Comparison of ENCODE assay signal across 16 cellular contexts in the genomic region with DNA sequence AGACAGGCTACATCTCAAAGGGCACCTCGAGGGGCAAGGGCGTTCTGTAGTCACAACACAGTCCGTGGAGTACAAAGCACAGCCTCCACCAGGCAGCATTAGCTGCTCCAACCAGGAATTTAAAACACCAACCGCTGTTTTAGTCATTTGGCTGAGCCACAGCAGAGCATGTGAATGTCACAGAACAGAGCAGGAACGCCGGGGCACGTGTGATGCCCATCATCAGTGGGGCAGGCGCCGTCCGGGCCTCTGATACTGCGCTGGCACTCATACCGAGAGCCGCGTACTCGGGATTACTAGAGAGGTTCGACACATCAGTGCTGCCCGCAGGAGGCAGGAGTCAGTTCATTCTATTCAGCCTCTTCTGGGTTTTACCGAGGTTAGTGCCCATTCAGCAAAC. TPM values are rescaled to one million over a fixed set of nuclear protein-coding genes. Genes with fewer than 3 reads are reported as not detected.
DNase-seq lines count a peak whose midpoint lies in the region; ATAC-seq, FAIRE-seq and TF ChIP-seq lines count a peak whose summit lies in the region.
"Had no signal": no experiment of that assay in that cellular context is flagged by ENCODE, and none has a peak within 500 bp of the region (broad histone marks: within the 10 kb centered on the region; RNA-seq: fewer than 3 reads in every experiment).

No MANE protein-coding gene starts in this region.

- no peaks in the 10 kb centered on the region for H3K79me2 ChIP-seq in astrocyte (ENCODE audit: insufficient read depth, low read length)
- no peaks in the 10 kb centered on the region for H3K79me2 ChIP-seq in PC-3 (ENCODE audit: low read length)

- H2AFZ ChIP-seq in astrocyte (ENCODE audit: low read depth, low read length) (no peak overlapping the region), PC-3 (ENCODE audit: low read length) (no peak overlapping the region)

- H3K4me2 ChIP-seq in astrocyte (ENCODE audit: low read length) (no peak overlapping the region), PC-3 (ENCODE audit: low read length) (no peak overlapping the region)

- no peak overlapping the region for H3K4me3 ChIP-seq in astrocyte (ENCODE audit: insufficient read depth, low read depth, low read length)
- H3K4me3 ChIP-seq in PC-3 (ENCODE audit: low read length) = no peak overlapping the region
- H3K4me3 ChIP-seq: BLaER1 treated with 17β-estradiol and CSF1 and Interleukin-3, amounts not matched to agents 10 nM and 100 nM; GM12878 had no signal

- H3F3A ChIP-seq in PC-3 (ENCODE audit: low read length, unreplicated experiment) = no peaks in the 10 kb centered on the region

- H3K9me3 ChIP-seq in astrocyte (ENCODE audit: insufficient read depth, low read depth, low read length) = no peaks in the 10 kb centered on the region
- H3K9me3 ChIP-seq in PC-3 (ENCODE audit: low read length) = no peaks in the 10 kb centered on the region
- H3K9me3 ChIP-seq: BLaER1 treated with 17β-estradiol and CSF1 and Interleukin-3, amounts not matched to agents 10 nM and 100 nM had no signal

- H3K36me3 Mint-ChIP-seq in activated T-cell treated with anti-CD3 and anti-CD28 coated beads, Interleukin-2, amount 50 U/mL, for 24 hours (ENCODE audit: low read depth) = peaks cover 76% of the 10 kb centered on the region
- H3K36me3 Mint-ChIP-seq in activated T-cell treated with anti-CD3 and anti-CD28 coated beads, Interleukin-2, amount 50 U/mL, for 72 hours (ENCODE audit: insufficient read depth in 2 of 2) = peaks cover 0 to 2% of the 10 kb centered on the region in 2 donors
- H3K36me3 Mint-ChIP-seq in astrocyte (ENCODE audit: low read depth, unreplicated experiment) = peaks cover 12% of the 10 kb centered on the region

- TF ChIP-seq CTCF in astrocyte (IDR thresholded peaks at IDR 0.05; ENCODE audit: insufficient read depth, low read depth, low read length) (no peak), PC-3 (conservative IDR thresholded peaks at IDR 0.05; ENCODE audit: low read depth, low read length) (no peak)

- CTCF ChIA-PET in PC-3 (lab: Charles Lee) = interaction anchor here (1.8 kb wide), 2 partner anchors 31 to 32 kb away, joined by 12 to 57 read pairs; no protein-coding TSS in a partner anchor

- POLR2A ChIA-PET in PC-3 (lab: Charles Lee; ENCODE audit: unreplicated experiment) = no interaction called here

- no peaks in the 10 kb centered on the region for H3K27me3 Mint-ChIP-seq in activated T-cell treated with anti-CD3 and anti-CD28 coated beads, Interleukin-2, amount 50 U/mL, for 24 hours
- no peaks in the 10 kb centered on the region for H3K27me3 Mint-ChIP-seq in activated T-cell treated with anti-CD3 and anti-CD28 coated beads, Interleukin-2, amount 50 U/mL, for 72 hours (ENCODE audit: low read depth)
- H3K27me3 Mint-ChIP-seq in astrocyte (ENCODE audit: low read depth, unreplicated experiment) = no peaks in the 10 kb centered on the region
- H3K27me3 Mint-ChIP-seq: CD4-positive, alpha-beta T cell had no signal

- H3K27ac Mint-ChIP-seq in activated T-cell treated with anti-CD3 and anti-CD28 coated beads, Interleukin-2, amount 50 U/mL, for 24 hours = peak overlapping the region; percentile 57
- H3K27ac Mint-ChIP-seq in activated T-cell treated with anti-CD3 and anti-CD28 coated beads, Interleukin-2, amount 50 U/mL, for 72 hours = no peak overlapping the region
- H3K27ac Mint-ChIP-seq in astrocyte (ENCODE audit: unreplicated experiment) = peak overlapping the region; percentile 18
- H3K27ac Mint-ChIP-seq: CD4-positive, alpha-beta T cell had no signal

- intact Hi-C loops in PC-3 (cut with micrococcal nuclease) = no loop called here

- H3K4me3 Mint-ChIP-seq in activated T-cell treated with anti-CD3 and anti-CD28 coated beads, Interleukin-2, amount 50 U/mL, for 24 hours = no peak overlapping the region
- no peak overlapping the region for H3K4me3 Mint-ChIP-seq in activated T-cell treated with anti-CD3 and anti-CD28 coated beads, Interleukin-2, amount 50 U/mL, for 72 hours
- H3K4me3 Mint-ChIP-seq in astrocyte (ENCODE audit: unreplicated experiment) = no peak overlapping the region
- H3K4me3 Mint-ChIP-seq: CD4-positive, alpha-beta T cell; H9 had no signal

- H3K9me3 Mint-ChIP-seq in activated T-cell treated with anti-CD3 and anti-CD28 coated beads, Interleukin-2, amount 50 U/mL, for 24 hours = no peaks in the 10 kb centered on the region
- H3K9me3 Mint-ChIP-seq in activated T-cell treated with anti-CD3 and anti-CD28 coated beads, Interleukin-2, amount 50 U/mL, for 72 hours = no peaks in the 10 kb centered on the region
- H3K9me3 Mint-ChIP-seq in astrocyte (ENCODE audit: unreplicated experiment) = no peaks in the 10 kb centered on the region
- H3K9me3 Mint-ChIP-seq: CD4-positive, alpha-beta T cell; H9 had no signal

- peaks cover 4% of the 10 kb centered on the region for H3K4me1 Mint-ChIP-seq in activated T-cell treated with anti-CD3 and anti-CD28 coated beads, Interleukin-2, amount 50 U/mL, for 24 hours (ENCODE audit: low read depth)
- peaks cover 5% of the 10 kb centered on the region for H3K4me1 Mint-ChIP-seq in activated T-cell treated with anti-CD3 and anti-CD28 coated beads, Interleukin-2, amount 50 U/mL, for 72 hours (ENCODE audit: low read depth)
- no peaks in the 10 kb centered on the region for H3K4me1 Mint-ChIP-seq in astrocyte (ENCODE audit: low read depth, unreplicated experiment)

- no peak for FAIRE-seq in astrocyte (lab: Jason Lieb, UNC)
- FAIRE-seq: GM12878, GM18507 had no signal

- DNase-seq in activated T-cell treated with anti-CD3 and anti-CD28 coated beads, Interleukin-2, amount 50 U/mL, for 24 hours = no peak
- no peak for DNase-seq in activated T-cell treated with anti-CD3 and anti-CD28 coated beads, Interleukin-2, amount 50 U/mL, for 72 hours
- no peak for DNase-seq in astrocyte (ENCODE audit: low read depth)
- peak; percentile 43 for DNase-seq in islet precursor cell
- no peak for DNase-seq in PC-3
- DNase-seq in cerebellum (ENCODE audit: low spot score) = no peak
- no peak for DNase-seq in stimulated activated CD4-positive, alpha-beta T cell treated with anti-CD3 and anti-CD28 coated beads, Interleukin-4, amount 100 ng/mL, for 24 hours
- DNase-seq: 8988T; AML-193; CD4-positive, alpha-beta T cell; DMS79; GOT3; H9 had no signal

- H3K4me1 ChIP-seq in astrocyte (ENCODE audit: insufficient read depth, low read length) (peaks cover 10% of the 10 kb centered on the region), PC-3 (ENCODE audit: insufficient read depth, low read length) (no peaks in the 10 kb centered on the region)

- H3K36me3 ChIP-seq in astrocyte (ENCODE audit: insufficient read depth, low read length) (peaks cover 5% of the 10 kb centered on the region), PC-3 (ENCODE audit: low read depth, low read length) (peaks cover 6% of the 10 kb centered on the region; the same call in 1 of the 2 replicates)

- H3K9ac ChIP-seq in astrocyte (ENCODE audit: low read length) (no peak overlapping the region), PC-3 (ENCODE audit: low read length) (no peak overlapping the region)

- H4K20me1 ChIP-seq in astrocyte (ENCODE audit: insufficient read depth, low read length) (no peaks in the 10 kb centered on the region), PC-3 (ENCODE audit: low read length) (no peaks in the 10 kb centered on the region)

- ATAC-seq in activated T-cell treated with anti-CD3 and anti-CD28 coated beads, Interleukin-2, amount 50 U/mL, for 72 hours (replicated peaks in 1 of 2) = no peak
- ATAC-seq in PC-3 = no peak
- ATAC-seq: GM12878 had no signal

- H3K27me3 ChIP-seq in astrocyte (ENCODE audit: insufficient read depth, low read length) (no peaks in the 10 kb centered on the region), PC-3 (ENCODE audit: low read length) (no peaks in the 10 kb centered on the region)
- H3K27me3 ChIP-seq: BLaER1 treated with 17β-estradiol and CSF1 and Interleukin-3, amounts not matched to agents 10 nM and 100 nM had no signal

- BruUV-seq in PC-3 (replicated peaks; lab: Mats Ljungman, UMichigan) = no TSS peak

- H3K27ac ChIP-seq in astrocyte (ENCODE audit: low read depth, low read length) (no peak overlapping the region), PC-3 (ENCODE audit: low read length) (no peak overlapping the region)

- no peaks in the 10 kb centered on the region for H3K9me2 ChIP-seq in PC-3 (replicated peaks; ENCODE audit: low read length)

RNA-seq across cellular contexts. Expression of a gene that starts 13.8 kb away (rescaled TPM):
- 10 to 100 TPM; 23.8 to 24.3 TPM for total RNA-seq in activated T-cell treated with anti-CD3 and anti-CD28 coated beads, Interleukin-2, amount 50 U/mL, for 72 hours
- 22.5 and 29.1 TPM in 2 replicates for total RNA-seq in astrocyte
- 19.1 and 26.0 TPM in 2 replicates for total RNA-seq in PC-3 (2014; rRNA removed)
- total RNA-seq in cerebellum = 8.3 TPM
